In genomic region chr13:38283346-38283745, GRCh38 we compare ENCODE assay signal across 18 cellular contexts.
DNase-seq lines count a peak whose midpoint lies in the region; ATAC-seq and TF ChIP-seq lines count a peak whose summit lies in the region.
"Had no signal": no experiment of that assay in that cellular context is flagged by ENCODE, and none has a peak within 500 bp of the region (broad histone marks: within the 10 kb centered on the region; RNA-seq: fewer than 3 reads in every experiment).

No MANE protein-coding gene starts in this region.

- H3K23ac ChIP-seq in mesendoderm (ENCODE audit: low read length) = no peak overlapping the region

- H3K9me2 ChIP-seq in GM23338 (ENCODE audit: insufficient read depth) (no peaks in the 10 kb centered on the region), PC-9 (ENCODE audit: insufficient read depth) (no peaks in the 10 kb centered on the region)

- H3K27ac Mint-ChIP-seq in GM23338 (peak overlapping the region; percentile 60; the same call in 1 of the 2 replicates), CD14-positive monocyte (no peak overlapping the region)
- H3K27ac Mint-ChIP-seq in effector memory CD8-positive, alpha-beta T cell = no peak overlapping the region
- H3K27ac Mint-ChIP-seq: CD8-positive, alpha-beta T cell had no signal

- TF ChIP-seq CTCF in GM23338 (conservative IDR thresholded peaks at IDR 0.05; ENCODE audit: low read depth in 2 of 2) (no peak), PC-9 (conservative IDR thresholded peaks at IDR 0.05) (no peak), CD14-positive monocyte (IDR thresholded peaks at IDR 0.05) (no peak)

- H3K4ac ChIP-seq in mesendoderm (ENCODE audit: low read depth, low read length) = no peak overlapping the region

- H3K4me1 ChIP-seq in GM23338 (ENCODE audit: insufficient read depth) = no peaks in the 10 kb centered on the region
- no peaks in the 10 kb centered on the region for H3K4me1 ChIP-seq in mesendoderm (ENCODE audit: control insufficient read depth, low read depth, low read length)
- H3K4me1 ChIP-seq in PC-9 (replicated peaks; ENCODE audit: insufficient read depth) = no peaks in the 10 kb centered on the region
- H3K4me1 ChIP-seq: BLaER1 treated with 17β-estradiol and CSF1 and Interleukin-3, amounts not matched to agents 10 nM and 100 nM; HAP-1 had no signal

- H2AFZ ChIP-seq in GM23338 = peak overlapping the region; percentile 14; the same call in 1 of the 2 replicates
- no peak overlapping the region for H2AFZ ChIP-seq in PC-9

- no peak for DNase-seq in GM23338 (ENCODE audit: low spot score)
- peak; percentile 0 for DNase-seq in RKO (ENCODE audit: low spot score)
- DNase-seq in dedifferentiated amniotic fluid mesenchymal stem cell (ENCODE audit: extremely low spot score) = peak; percentile 40
- peak; percentile 22 for DNase-seq in mesendoderm
- no peak for DNase-seq in effector memory CD8-positive, alpha-beta T cell
- DNase-seq in PC-9 = no peak
- DNase-seq in CD14-positive monocyte (ENCODE audit: low spot score) = no peak
- DNase-seq: CD8-positive, alpha-beta T cell; DMS53; GDM1; NCI-H1105; NCI-H146; NCI-H2029; NCI-H2171; NCI-H526; Right ventricle myocardium superior had no signal

- H3K79me2 ChIP-seq in GM23338 (replicated peaks; ENCODE audit: insufficient read depth) = no peaks in the 10 kb centered on the region
- no peaks in the 10 kb centered on the region for H3K79me2 ChIP-seq in mesendoderm (ENCODE audit: control insufficient read depth, insufficient read depth, low read length)
- H3K79me2 ChIP-seq in PC-9 (ENCODE audit: low read depth) = no peaks in the 10 kb centered on the region

- H3F3A ChIP-seq in GM23338 (replicated peaks; ENCODE audit: low read depth) (no peaks in the 10 kb centered on the region), PC-9 (ENCODE audit: insufficient read depth, low read depth) (no peaks in the 10 kb centered on the region)

- no peaks in the 10 kb centered on the region for H3K36me3 ChIP-seq in GM23338 (ENCODE audit: insufficient read depth)
- H3K36me3 ChIP-seq in mesendoderm (ENCODE audit: control insufficient read depth, insufficient read depth, low read length) = no peaks in the 10 kb centered on the region
- no peaks in the 10 kb centered on the region for H3K36me3 ChIP-seq in PC-9 (ENCODE audit: low read depth)
- H3K36me3 ChIP-seq: BLaER1 treated with 17β-estradiol and CSF1 and Interleukin-3, amounts not matched to agents 10 nM and 100 nM; HAP-1 had no signal

- no peak overlapping the region for H4K5ac ChIP-seq in mesendoderm (ENCODE audit: low read length)

- no peak overlapping the region for H2AK5ac ChIP-seq in mesendoderm (ENCODE audit: low read length)

- H3K36me3 Mint-ChIP-seq in GM23338 (ENCODE audit: low read depth) (peaks cover 6% of the 10 kb centered on the region; the same call in 2 of the 3 replicates), CD14-positive monocyte (no peaks in the 10 kb centered on the region)
- no peaks in the 10 kb centered on the region for H3K36me3 Mint-ChIP-seq in effector memory CD8-positive, alpha-beta T cell (ENCODE audit: insufficient read depth)
- H3K36me3 Mint-ChIP-seq: CD8-positive, alpha-beta T cell had no signal

- no TSS peak for BruUV-seq in PC-9 (replicated peaks; lab: Mats Ljungman, UMichigan)

- H4K20me1 ChIP-seq in GM23338 (replicated peaks; ENCODE audit: insufficient read depth) = no peaks in the 10 kb centered on the region
- H4K20me1 ChIP-seq in PC-9 (ENCODE audit: insufficient read depth) = no peaks in the 10 kb centered on the region
- H4K20me1 ChIP-seq: BLaER1 treated with 17β-estradiol and CSF1 and Interleukin-3, amounts not matched to agents 10 nM and 100 nM had no signal

- no peaks in the 10 kb centered on the region for H3K79me1 ChIP-seq in mesendoderm (ENCODE audit: low read length)

- no peak overlapping the region for H3K18ac ChIP-seq in mesendoderm (ENCODE audit: low read length)

- H3K9me3 Mint-ChIP-seq in GM23338 (peaks cover 16% of the 10 kb centered on the region; the same call in 2 of the 3 replicates), CD14-positive monocyte (peaks cover 8 to 25% (median 14%) of the 10 kb centered on the region in 7 donors)
- peaks cover 0 to 5% of the 10 kb centered on the region in 2 donors for H3K9me3 Mint-ChIP-seq in effector memory CD8-positive, alpha-beta T cell

- H3K4me2 ChIP-seq in GM23338 = no peak overlapping the region
- no peak overlapping the region for H3K4me2 ChIP-seq in mesendoderm (ENCODE audit: low read length)
- H3K4me2 ChIP-seq in PC-9 = no peak overlapping the region
- H3K4me2 ChIP-seq: BLaER1 treated with 17β-estradiol and CSF1 and Interleukin-3, amounts not matched to agents 10 nM and 100 nM had no signal

- H2BK120ac ChIP-seq in mesendoderm (ENCODE audit: low read depth, low read length) = no peak overlapping the region

- no CpG with 5 or more reads among the region's 1 CpG for WGBS in mesendoderm (ENCODE audit: extremely low coverage, insufficient coverage, low lambda C conversion rate)

- CTCF ChIA-PET in PC-9 (lab: Charles Lee) = interaction anchor here (0.6 kb wide), 1 partner anchor 299 kb away, joined by 3 read pairs; no protein-coding TSS in a partner anchor

- H3K4me1 Mint-ChIP-seq in GM23338 (no peaks in the 10 kb centered on the region), CD14-positive monocyte (no peaks in the 10 kb centered on the region)
- no peaks in the 10 kb centered on the region for H3K4me1 Mint-ChIP-seq in effector memory CD8-positive, alpha-beta T cell (ENCODE audit: low read depth in 2 of 2)

- POLR2A ChIA-PET in PC-9 (lab: Charles Lee; ENCODE audit: unreplicated experiment) = no interaction called here

- H3K27ac ChIP-seq in GM23338 (ENCODE audit: low read depth) (no peak overlapping the region), mesendoderm (ENCODE audit: low read depth, low read length) (no peak overlapping the region), PC-9 (no peak overlapping the region)
- H3K27ac ChIP-seq: BLaER1 treated with 17β-estradiol and CSF1 and Interleukin-3, amounts not matched to agents 10 nM and 100 nM had no signal

- H3K9me3 ChIP-seq in PC-9 (ENCODE audit: insufficient read depth, low read depth) = no peaks in the 10 kb centered on the region
- H3K9me3 ChIP-seq: HAP-1 had no signal

- ATAC-seq in GM23338 = no peak
- no peak for ATAC-seq in effector memory CD8-positive, alpha-beta T cell (replicated peaks)
- ATAC-seq: CD8-positive, alpha-beta T cell had no signal

- H3K27me3 Mint-ChIP-seq in GM23338 (ENCODE audit: insufficient read depth, low read depth, poor library complexity) (peaks cover 9% of the 10 kb centered on the region), CD14-positive monocyte (ENCODE audit: low read depth in 3 of 3) (no peaks in the 10 kb centered on the region)
- H3K27me3 Mint-ChIP-seq in effector memory CD8-positive, alpha-beta T cell = no peaks in the 10 kb centered on the region

- no peak overlapping the region for H4K8ac ChIP-seq in mesendoderm (ENCODE audit: low read depth, low read length)

- H2BK15ac ChIP-seq in mesendoderm (replicated peaks; ENCODE audit: low read depth) = no peak overlapping the region

- H3K9ac ChIP-seq in mesendoderm (ENCODE audit: low read length) = no peak overlapping the region
- H3K9ac ChIP-seq: BLaER1 treated with 17β-estradiol and CSF1 and Interleukin-3, amounts not matched to agents 10 nM and 100 nM had no signal

- no peak overlapping the region for H3K4me3 Mint-ChIP-seq in GM23338
- H3K4me3 Mint-ChIP-seq in effector memory CD8-positive, alpha-beta T cell = no peak overlapping the region
- H3K4me3 Mint-ChIP-seq in CD14-positive monocyte = no peak overlapping the region
- H3K4me3 Mint-ChIP-seq: CD8-positive, alpha-beta T cell had no signal

- intact Hi-C loops in PC-9 (cut with micrococcal nuclease; ENCODE audit: unreplicated experiment) = no loop called here
- intact Hi-C loops in CD14-positive monocyte (cut with micrococcal nuclease) = no loop called here

- H3K4me3 ChIP-seq in GM23338 = no peak overlapping the region
- no peak overlapping the region for H3K4me3 ChIP-seq in mesendoderm (ENCODE audit: low read length)
- no peak overlapping the region for H3K4me3 ChIP-seq in PC-9
- H3K4me3 ChIP-seq: BLaER1 treated with 17β-estradiol and CSF1 and Interleukin-3, amounts not matched to agents 10 nM and 100 nM; HAP-1 had no signal

- no peak overlapping the region for H2BK5ac ChIP-seq in mesendoderm (ENCODE audit: low read length)

- no peak overlapping the region for H3K56ac ChIP-seq in mesendoderm (ENCODE audit: low read length)

- no peaks in the 10 kb centered on the region for H3K27me3 ChIP-seq in GM23338 (ENCODE audit: insufficient read depth)
- H3K27me3 ChIP-seq in mesendoderm (ENCODE audit: insufficient read depth, low read length, poor library complexity) = no peaks in the 10 kb centered on the region
- no peaks in the 10 kb centered on the region for H3K27me3 ChIP-seq in PC-9 (ENCODE audit: insufficient read depth, low read depth)
- H3K27me3 ChIP-seq: BLaER1 treated with 17β-estradiol and CSF1 and Interleukin-3, amounts not matched to agents 10 nM and 100 nM had no signal

TF ChIP-seq in GM23338, 12 proteins besides CTCF, POLR2A, EP300 and RAD21 (continues in another document):
- no peak for TF ChIP-seq ZNF114 (CRISPR knock-in tag; IDR thresholded peaks at IDR 0.05)

Comparison
In these comparisons a context has a peak if more than half of its experiments do, and no peak if none do; other contexts are left out.
1. DNase-seq: peak in RKO (single experiment), dedifferentiated amniotic fluid mesenchymal stem cell (single experiment) and mesendoderm (single experiment); none in GM23338 (single experiment), effector memory CD8-positive, alpha-beta T cell (0 of 3), PC-9 (0 of 2) and CD14-positive monocyte (single experiment).